Comparison of ENCODE assay signal across 21 cellular contexts in the genomic region with DNA sequence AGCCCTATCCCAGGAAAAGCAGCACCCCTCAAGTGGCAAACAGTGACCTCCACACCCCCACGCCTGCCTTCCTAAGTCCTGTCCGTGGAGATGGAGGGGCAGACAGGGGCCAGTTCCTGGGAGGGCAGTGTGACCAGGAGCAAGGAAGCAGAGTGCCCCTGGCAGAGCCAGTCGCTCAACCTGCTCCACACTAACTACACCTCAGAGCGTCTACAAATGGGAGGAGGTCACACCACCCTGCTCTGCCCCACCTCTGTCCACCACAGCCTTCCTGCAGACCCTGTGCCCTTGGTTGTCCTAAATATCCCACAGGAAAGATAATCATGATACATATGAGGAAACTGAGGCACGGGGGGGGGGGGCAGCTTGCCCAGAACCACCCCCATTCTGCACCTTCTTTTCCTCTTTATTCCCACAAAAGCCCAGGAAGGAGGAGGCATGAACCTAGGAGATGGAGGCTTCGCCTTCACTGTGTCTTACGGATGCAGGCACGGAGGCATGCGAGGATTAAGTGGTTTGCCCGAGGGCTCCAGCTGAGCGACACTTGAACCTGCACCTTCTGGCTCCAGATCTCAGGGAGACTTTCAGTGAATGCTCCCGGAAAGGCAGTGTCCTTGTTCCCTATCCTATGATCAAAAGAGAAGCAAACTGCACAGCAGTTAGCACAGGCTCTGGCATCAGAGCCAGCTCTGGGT. TPM values are rescaled to one million over a fixed set of nuclear protein-coding genes. Genes with fewer than 3 reads are reported as not detected.
DNase-seq lines count a peak whose midpoint lies in the region; ATAC-seq and TF ChIP-seq lines count a peak whose summit lies in the region.
"Had no signal": no experiment of that assay in that cellular context is flagged by ENCODE, and none has a peak within 500 bp of the region (broad histone marks: within the 10 kb centered on the region; RNA-seq: fewer than 3 reads in every experiment).

No MANE protein-coding gene starts in this region.

- CTCF ChIA-PET in CD8-positive, alpha-beta T cell (lab: Charles Lee) = interaction anchor here (0.8 to 1.6 kb wide), 3 partner anchors 9 to 237 kb away, joined by 4 to 5 read pairs (median 4); no protein-coding TSS in a partner anchor

- no peak for DNase-seq in CD8-positive, alpha-beta T cell
- DNase-seq in effector memory CD8-positive, alpha-beta T cell = no peak
- DNase-seq in neural progenitor cell (ENCODE audit: low spot score) = no peak
- DNase-seq in natural killer cell treated with Interleukin-12 subunit alpha and Interleukin-12 subunit beta and Interleukin-15 and Interleukin-18, amount 100 ng/mL, for 72 hours (ENCODE audit: low spot score) = no peak
- no peak for DNase-seq in GM10266 (ENCODE audit: extremely low spot score)
- no peak for DNase-seq in NCI-H1436 (lab: John Stamatoyannopoulos, UW)
- DNase-seq in SHP77 (lab: John Stamatoyannopoulos, UW) = no peak
- DNase-seq: ACHN, DMS153, HFFc6, IMR-90, NCI-H1417 treated with DMSO at 0.1 percent for 48 hours, NCI-H1930, NCI-H446 treated with DMSO at 0.1 percent for 48 hours, NCI-H774, PC-3, RPMI8226, SIG-M5, T-helper 2 cell had no signal

- intact Hi-C loops in CD8-positive, alpha-beta T cell (cut with DNase I, micrococcal nuclease) = no loop called here

- H3K4me3 Mint-ChIP-seq in CD8-positive, alpha-beta T cell = no peak overlapping the region
- no peak overlapping the region for H3K4me3 Mint-ChIP-seq in effector memory CD8-positive, alpha-beta T cell
- H3K4me3 Mint-ChIP-seq in neural progenitor cell = no peak overlapping the region
- no peak overlapping the region for H3K4me3 Mint-ChIP-seq in natural killer cell treated with Interleukin-12 subunit alpha and Interleukin-12 subunit beta and Interleukin-15 and Interleukin-18, amount 100 ng/mL, for 72 hours
- H3K4me3 Mint-ChIP-seq: HFFc6 had no signal

- H3K4me3 ChIP-seq in CD8-positive, alpha-beta T cell (ENCODE audit: low read depth, low read length) = no peak overlapping the region
- no peak overlapping the region for H3K4me3 ChIP-seq in Loucy (ENCODE audit: low read length, poor library complexity, severe bottlenecking)
- no peak overlapping the region for H3K4me3 ChIP-seq in neural progenitor cell

- H3K79me2 ChIP-seq in Loucy (ENCODE audit: insufficient read depth, low read length) (no peaks in the 10 kb centered on the region), neural progenitor cell (ENCODE audit: low read depth) (no peaks in the 10 kb centered on the region)

- ATAC-seq in CD8-positive, alpha-beta T cell = no peak
- ATAC-seq in effector memory CD8-positive, alpha-beta T cell (replicated peaks) = no peak
- no peak for ATAC-seq in natural killer cell treated with Interleukin-12 subunit alpha and Interleukin-12 subunit beta and Interleukin-15 and Interleukin-18, amount 100 ng/mL, for 72 hours
- ATAC-seq: PC-3 had no signal

- H3K4me1 ChIP-seq in CD8-positive, alpha-beta T cell (ENCODE audit: insufficient read depth, low read length) = peaks cover 36% of the 10 kb centered on the region
- H3K4me1 ChIP-seq in Loucy (ENCODE audit: insufficient read depth, low read length, poor library complexity, severe bottlenecking) (peaks cover 18% of the 10 kb centered on the region), neural progenitor cell (peaks cover 19% of the 10 kb centered on the region)

- H3K4me1 Mint-ChIP-seq in CD8-positive, alpha-beta T cell (ENCODE audit: low read depth) = peaks cover 39% of the 10 kb centered on the region
- peaks cover 0 to 13% of the 10 kb centered on the region in 2 donors for H3K4me1 Mint-ChIP-seq in effector memory CD8-positive, alpha-beta T cell (ENCODE audit: low read depth in 2 of 2)
- H3K4me1 Mint-ChIP-seq in neural progenitor cell = peaks cover 46% of the 10 kb centered on the region
- no peaks in the 10 kb centered on the region for H3K4me1 Mint-ChIP-seq in natural killer cell treated with Interleukin-12 subunit alpha and Interleukin-12 subunit beta and Interleukin-15 and Interleukin-18, amount 100 ng/mL, for 72 hours (ENCODE audit: low read depth in 2 of 2)

- H3K27me3 ChIP-seq in CD8-positive, alpha-beta T cell (ENCODE audit: insufficient read depth, low read length) = no peaks in the 10 kb centered on the region
- no peaks in the 10 kb centered on the region for H3K27me3 ChIP-seq in Loucy (ENCODE audit: insufficient read depth, low read length, poor library complexity, severe bottlenecking)
- H3K27me3 ChIP-seq in neural progenitor cell = no peaks in the 10 kb centered on the region

- H3K27ac ChIP-seq in CD8-positive, alpha-beta T cell (ENCODE audit: low read depth, low read length) = no peak overlapping the region
- H3K27ac ChIP-seq in neural progenitor cell = no peak overlapping the region
- H3K27ac ChIP-seq: HL-60 had no signal

- POLR2A ChIA-PET in CD8-positive, alpha-beta T cell (lab: Charles Lee) = interaction anchor here (0.8 to 3.6 kb wide), 2 partner anchors 9 to 18 kb away, joined by 4 to 15 read pairs; no protein-coding TSS in a partner anchor

- no peaks in the 10 kb centered on the region for H3F3A ChIP-seq in Loucy (ENCODE audit: low read depth)
- H3F3A ChIP-seq in neural progenitor cell (ENCODE audit: low read depth) = no peaks in the 10 kb centered on the region

- H3K36me3 ChIP-seq in CD8-positive, alpha-beta T cell (ENCODE audit: insufficient read depth, low read length) = peaks cover 4% of the 10 kb centered on the region
- H3K36me3 ChIP-seq in Loucy (ENCODE audit: insufficient read depth, low read length) (no peaks in the 10 kb centered on the region), neural progenitor cell (no peaks in the 10 kb centered on the region)

- H3K36me3 Mint-ChIP-seq in CD8-positive, alpha-beta T cell = peaks cover 79% of the 10 kb centered on the region
- peaks cover 8% of the 10 kb centered on the region for H3K36me3 Mint-ChIP-seq in effector memory CD8-positive, alpha-beta T cell (ENCODE audit: insufficient read depth)
- H3K36me3 Mint-ChIP-seq in neural progenitor cell = no peaks in the 10 kb centered on the region
- no peaks in the 10 kb centered on the region for H3K36me3 Mint-ChIP-seq in natural killer cell treated with Interleukin-12 subunit alpha and Interleukin-12 subunit beta and Interleukin-15 and Interleukin-18, amount 100 ng/mL, for 72 hours

- no peaks in the 10 kb centered on the region for H3K9me3 Mint-ChIP-seq in CD8-positive, alpha-beta T cell
- H3K9me3 Mint-ChIP-seq in effector memory CD8-positive, alpha-beta T cell = no peaks in the 10 kb centered on the region
- H3K9me3 Mint-ChIP-seq in neural progenitor cell = no peaks in the 10 kb centered on the region
- no peaks in the 10 kb centered on the region for H3K9me3 Mint-ChIP-seq in natural killer cell treated with Interleukin-12 subunit alpha and Interleukin-12 subunit beta and Interleukin-15 and Interleukin-18, amount 100 ng/mL, for 72 hours
- H3K9me3 Mint-ChIP-seq: HFFc6 had no signal

- H3K9me2 ChIP-seq in Loucy (replicated peaks; ENCODE audit: low read depth, low read length) = no peaks in the 10 kb centered on the region

- no peaks in the 10 kb centered on the region for H4K20me1 ChIP-seq in Loucy (ENCODE audit: insufficient read depth, low read length, poor library complexity, severe bottlenecking)
- no peaks in the 10 kb centered on the region for H4K20me1 ChIP-seq in neural progenitor cell (ENCODE audit: low read depth)

- H2AFZ ChIP-seq in Loucy (ENCODE audit: low read length) = no peak overlapping the region
- H2AFZ ChIP-seq in neural progenitor cell (replicated peaks) = no peak overlapping the region

- peak overlapping the region; percentile 95 for H3K27ac Mint-ChIP-seq in CD8-positive, alpha-beta T cell
- H3K27ac Mint-ChIP-seq in effector memory CD8-positive, alpha-beta T cell = peak overlapping the region; percentile 49 to 52
- no peak overlapping the region for H3K27ac Mint-ChIP-seq in neural progenitor cell
- H3K27ac Mint-ChIP-seq in natural killer cell treated with Interleukin-12 subunit alpha and Interleukin-12 subunit beta and Interleukin-15 and Interleukin-18, amount 100 ng/mL, for 72 hours = no peak overlapping the region
- H3K27ac Mint-ChIP-seq: HFFc6 had no signal

- TF ChIP-seq CTCF in CD8-positive, alpha-beta T cell (IDR thresholded peaks at IDR 0.05) = no peak
- TF ChIP-seq CTCF in Loucy (conservative IDR thresholded peaks at IDR 0.05; ENCODE audit: low read length) (no peak), neural progenitor cell (IDR thresholded peaks at IDR 0.05) (no peak), GM10266 (IDR thresholded peaks at IDR 0.05; ENCODE audit: control insufficient read depth, insufficient read depth, low read depth, missing control alignments) (no peak)

- no peaks in the 10 kb centered on the region for H3K27me3 Mint-ChIP-seq in CD8-positive, alpha-beta T cell (ENCODE audit: low read depth)
- H3K27me3 Mint-ChIP-seq in effector memory CD8-positive, alpha-beta T cell = no peaks in the 10 kb centered on the region
- H3K27me3 Mint-ChIP-seq in neural progenitor cell (ENCODE audit: insufficient read depth, low read depth) = peaks cover 11% of the 10 kb centered on the region
- peaks cover 0 to 3% of the 10 kb centered on the region in 2 donors for H3K27me3 Mint-ChIP-seq in natural killer cell treated with Interleukin-12 subunit alpha and Interleukin-12 subunit beta and Interleukin-15 and Interleukin-18, amount 100 ng/mL, for 72 hours

- H3K4me2 ChIP-seq in Loucy (ENCODE audit: low read depth, low read length, poor library complexity, severe bottlenecking) (peak overlapping the region; percentile 47), neural progenitor cell (peak overlapping the region; percentile 54)

- peak overlapping the region; percentile 61 for H3K9ac ChIP-seq in Loucy (ENCODE audit: low read depth, low read length, poor library complexity, severe bottlenecking)
- no peak overlapping the region for H3K9ac ChIP-seq in neural progenitor cell

- no peaks in the 10 kb centered on the region for H3K9me3 ChIP-seq in CD8-positive, alpha-beta T cell (ENCODE audit: low read length)
- H3K9me3 ChIP-seq in Loucy (ENCODE audit: insufficient read depth, low read depth, low read length) (no peaks in the 10 kb centered on the region), neural progenitor cell (ENCODE audit: low read depth) (no peaks in the 10 kb centered on the region)

RNA-seq across cellular contexts. Expression of a gene that starts 42.7 kb away (rescaled TPM):
- 10 to 100 TPM; 18.9 to 20.2 TPM for total RNA-seq in CD8-positive, alpha-beta T cell
- 24.9 and 50.4 TPM in 2 replicates for total RNA-seq in neural progenitor cell (ENCODE audit: low replicate concordance)
- 1 to 10 TPM; 6.6 to 9.6 TPM for total RNA-seq in natural killer cell treated with Interleukin-12 subunit alpha and Interleukin-12 subunit beta and Interleukin-15 and Interleukin-18, amount 100 ng/mL, for 72 hours

Comparison
In these comparisons a context has a peak if more than half of its experiments do, and no peak if none do; other contexts are left out.
1. H3K27ac Mint-ChIP-seq: peak in CD8-positive, alpha-beta T cell (single experiment) and effector memory CD8-positive, alpha-beta T cell (2 of 2); none in neural progenitor cell (single experiment) and natural killer cell treated with Interleukin-12 subunit alpha and Interleukin-12 subunit beta and Interleukin-15 and Interleukin-18, amount 100 ng/mL, for 72 hours (0 of 2).